Comparison of ENCODE assay signal across 14 cellular contexts in genomic region chr3:74845086-74845485, GRCh38.
A peak's percentile ranks its signal among the peaks of the same experiment; 100 is the strongest.
DNase-seq lines count a peak whose midpoint lies in the region; TF ChIP-seq lines count a peak whose summit lies in the region.
"Had no signal": no experiment of that assay in that cellular context is flagged by ENCODE, and none has a peak within 500 bp of the region (broad histone marks: within the 10 kb centered on the region; RNA-seq: fewer than 3 reads in every experiment).

No MANE protein-coding gene starts in this region.

- no peak overlapping the region for H2AK5ac ChIP-seq in trophoblast cell (ENCODE audit: low read length)

- H3K27me3 ChIP-seq in trophoblast cell (ENCODE audit: insufficient read depth, low read length) (no peaks in the 10 kb centered on the region), endodermal cell (ENCODE audit: control insufficient read depth, insufficient read depth, low read length, poor library complexity, severe bottlenecking) (no peaks in the 10 kb centered on the region)
- H3K27me3 ChIP-seq: BE2C had no signal

- peaks cover 7% of the 10 kb centered on the region for H3K79me1 ChIP-seq in trophoblast cell (ENCODE audit: low read length)

- peak overlapping the region; percentile 57 for H3K27ac ChIP-seq in trophoblast cell (ENCODE audit: low read depth, low read length)
- no peak overlapping the region for H3K27ac ChIP-seq in endodermal cell (ENCODE audit: low read depth, low read length)
- H3K27ac ChIP-seq: C4-2B had no signal

- no peaks in the 10 kb centered on the region for H3K9me3 ChIP-seq in trophoblast cell (ENCODE audit: insufficient read depth, low read depth, low read length)
- no peaks in the 10 kb centered on the region for H3K9me3 ChIP-seq in endodermal cell (ENCODE audit: control insufficient read depth, low read length)
- H3K9me3 ChIP-seq: BE2C, HAP-1 had no signal

- no peaks in the 10 kb centered on the region for H3K79me2 ChIP-seq in trophoblast cell (ENCODE audit: control insufficient read depth, insufficient read depth, low read length, poor library complexity)

- no peaks in the 10 kb centered on the region for H3K36me3 Mint-ChIP-seq in endodermal cell (ENCODE audit: low read depth)
- H3K36me3 Mint-ChIP-seq: CD4-positive, alpha-beta memory T cell had no signal

- H2BK120ac ChIP-seq in trophoblast cell (ENCODE audit: insufficient read depth, low read length, poor library complexity), result no peak overlapping the region

- no peak overlapping the region for H3K4me2 ChIP-seq in trophoblast cell (ENCODE audit: low read length)

- peak; percentile 5 for DNase-seq in GM03348 (ENCODE audit: low spot score)
- DNase-seq in HT1080 (ENCODE audit: low read depth), result peak; percentile 17
- peak; percentile 20 for DNase-seq in epithelial cell of esophagus (ENCODE audit: low read depth)
- peak; percentile 18 to 73 for DNase-seq in trophoblast cell
- DNase-seq in stimulated activated CD4-positive, alpha-beta T cell treated with anti-CD3 and anti-CD28 coated beads, Interleukin-1b, Interleukin-23, amount 100 ng/mL, for 48 hours, result no peak
- DNase-seq in activated CD4-positive, CD25-positive, alpha-beta regulatory T cell (lab: John Stamatoyannopoulos, UW), result no peak
- DNase-seq in endodermal cell, result no peak
- DNase-seq: ACHN; BE2C; CD4-positive, alpha-beta memory T cell; DMS79 treated with DMSO at 0.1 percent for 48 hours; EL had no signal

- no peak overlapping the region for H3K9ac ChIP-seq in trophoblast cell (ENCODE audit: low read length)
- H3K9ac ChIP-seq in endodermal cell (ENCODE audit: extremely low read depth, low read length, poor library complexity, severe bottlenecking), result no peak overlapping the region

- peaks cover 7 to 13% of the 10 kb centered on the region in 2 experiments for H3K4me1 ChIP-seq in trophoblast cell (ENCODE audit: control insufficient read depth in 1 of 2, insufficient read depth in 2 of 2, low read length in 2 of 2)
- no peaks in the 10 kb centered on the region for H3K4me1 ChIP-seq in endodermal cell (ENCODE audit: control insufficient read depth, insufficient read depth, low read length)
- H3K4me1 ChIP-seq: BE2C had no signal

- H3K4me3 ChIP-seq in epithelial cell of esophagus (ENCODE audit: low read length) (no peak overlapping the region), trophoblast cell (ENCODE audit: low read depth, low read length) (no peak overlapping the region), endodermal cell (ENCODE audit: low read length) (no peak overlapping the region)
- H3K4me3 ChIP-seq: HAP-1 had no signal

- no peak overlapping the region for H2AFZ ChIP-seq in trophoblast cell (ENCODE audit: insufficient read depth, low read length, poor library complexity)

- H4K8ac ChIP-seq in trophoblast cell (ENCODE audit: low read depth, low read length), result no peak overlapping the region

- no peak overlapping the region for H3K14ac ChIP-seq in trophoblast cell (ENCODE audit: low read length)

- H3K4ac ChIP-seq in trophoblast cell (ENCODE audit: low read depth, low read length), result no peak overlapping the region

- no peaks in the 10 kb centered on the region for H3K36me3 ChIP-seq in trophoblast cell (ENCODE audit: control insufficient read depth in 1 of 2, insufficient read depth in 2 of 2, low read length in 2 of 2)
- H3K36me3 ChIP-seq in endodermal cell (ENCODE audit: control insufficient read depth, insufficient read depth, low read length), result no peaks in the 10 kb centered on the region
- H3K36me3 ChIP-seq: BE2C, HAP-1 had no signal

- H3K27ac Mint-ChIP-seq in endodermal cell, result no peak overlapping the region
- H3K27ac Mint-ChIP-seq: CD4-positive, alpha-beta memory T cell had no signal

- H3K18ac ChIP-seq in trophoblast cell (ENCODE audit: low read length), result no peak overlapping the region

- H3K23ac ChIP-seq in trophoblast cell (ENCODE audit: low read length), result no peak overlapping the region

- no peak overlapping the region for H2BK5ac ChIP-seq in trophoblast cell (ENCODE audit: low read depth, low read length, poor library complexity)

- H3K27me3 Mint-ChIP-seq in endodermal cell (ENCODE audit: insufficient read depth), result no peaks in the 10 kb centered on the region
- H3K27me3 Mint-ChIP-seq: CD4-positive, alpha-beta memory T cell had no signal

- no peaks in the 10 kb centered on the region for H3K9me3 Mint-ChIP-seq in endodermal cell

- TF ChIP-seq CTCF in epithelial cell of esophagus (IDR thresholded peaks at IDR 0.05; ENCODE audit: insufficient read depth, low read depth, low read length, missing control alignments) (no peak), endodermal cell (conservative IDR thresholded peaks at IDR 0.05) (no peak)

- no peak overlapping the region for H3K4me3 Mint-ChIP-seq in endodermal cell
- H3K4me3 Mint-ChIP-seq: CD4-positive, alpha-beta memory T cell had no signal

- H4K91ac ChIP-seq in trophoblast cell (ENCODE audit: low read depth, low read length), result no peak overlapping the region

- no peak overlapping the region for H4K12ac ChIP-seq in trophoblast cell (ENCODE audit: low read depth, low read length)

- peaks cover 3% of the 10 kb centered on the region for H3K4me1 Mint-ChIP-seq in endodermal cell
- H3K4me1 Mint-ChIP-seq: CD4-positive, alpha-beta memory T cell had no signal

- no peak overlapping the region for H2BK12ac ChIP-seq in trophoblast cell (ENCODE audit: low read length)

- no CpG with 5 or more reads among the region's 1 CpG for WGBS in trophoblast cell (ENCODE audit: extremely low coverage, insufficient coverage, insufficient read length)
- WGBS in endodermal cell (ENCODE audit: insufficient coverage in 1 of 2, insufficient read length in 1 of 2), 2 experiments, result 89 to 100% methylated on average over 1 of the region's 1 CpG

Comparison
In these comparisons a context has a peak if more than half of its experiments do, and no peak if none do; other contexts are left out.
1. DNase-seq: peak in GM03348 (single experiment), HT1080 (single experiment), epithelial cell of esophagus (single experiment) and trophoblast cell (2 of 2); none in stimulated activated CD4-positive, alpha-beta T cell treated with anti-CD3 and anti-CD28 coated beads, Interleukin-1b, Interleukin-23, amount 100 ng/mL, for 48 hours (single experiment), activated CD4-positive, CD25-positive, alpha-beta regulatory T cell (0 of 4) and endodermal cell (single experiment).